Comparison of ENCODE assay signal across 10 cellular contexts in the genomic region with DNA sequence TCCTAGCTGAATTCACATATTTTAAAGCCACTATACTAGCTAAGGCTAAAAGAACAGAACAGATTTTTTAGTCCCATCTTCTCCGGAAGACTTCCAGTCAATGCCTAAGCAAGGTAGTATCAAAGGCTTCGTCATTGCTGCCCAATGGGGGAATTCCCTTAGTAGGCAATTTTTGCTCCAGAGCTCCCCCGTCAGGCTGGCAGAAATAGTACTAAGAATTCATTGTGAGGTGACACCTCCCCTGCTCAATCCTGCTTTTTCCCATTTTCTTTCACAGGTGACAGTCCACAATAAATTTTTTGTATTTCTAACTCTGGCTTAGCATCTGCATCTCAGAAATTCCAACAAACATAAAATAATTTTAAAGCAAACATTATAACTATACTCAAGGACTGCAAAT. TPM values are rescaled to one million over a fixed set of nuclear protein-coding genes. Genes with fewer than 3 reads are reported as not detected.
DNase-seq lines count a peak whose midpoint lies in the region; ATAC-seq, FAIRE-seq and TF ChIP-seq lines count a peak whose summit lies in the region.
"Had no signal": no experiment of that assay in that cellular context is flagged by ENCODE, and none has a peak within 500 bp of the region (broad histone marks: within the 10 kb centered on the region; RNA-seq: fewer than 3 reads in every experiment).

No MANE protein-coding gene starts in this region.

- peaks cover 1 to 7% of the 10 kb centered on the region in 2 donors for H3K9me3 Mint-ChIP-seq in effector memory CD8-positive, alpha-beta T cell

- H3K4me3 ChIP-seq in AG04449 (ENCODE audit: low read depth, low read length) (no peak overlapping the region), GM12865 (ENCODE audit: low read depth, low read length) (no peak overlapping the region), Panc1 (ENCODE audit: low read depth in 2 of 2, low read length in 2 of 2) (no peak overlapping the region), fibroblast of the aortic adventitia (ENCODE audit: low read depth, low read length) (no peak overlapping the region)

- TF ChIP-seq CTCF in AG04449 (IDR thresholded peaks at IDR 0.05; ENCODE audit: insufficient read depth, low read length, missing control alignments) (peak; percentile 25), GM12865 (IDR thresholded peaks at IDR 0.05; ENCODE audit: insufficient read depth, low read depth, low read length, missing control alignments) (peak; percentile 55), Panc1 (IDR thresholded peaks at IDR 0.05) (peak; percentile 69), fibroblast of the aortic adventitia (IDR thresholded peaks at IDR 0.05; ENCODE audit: insufficient read depth, low read length) (peak; percentile 40)

- H3K4me3 Mint-ChIP-seq in effector memory CD8-positive, alpha-beta T cell, result no peak overlapping the region

- H3K4me1 Mint-ChIP-seq in effector memory CD8-positive, alpha-beta T cell (ENCODE audit: low read depth in 2 of 2), result no peaks in the 10 kb centered on the region

- H3K27me3 Mint-ChIP-seq in effector memory CD8-positive, alpha-beta T cell, result peaks cover 68 to 71% of the 10 kb centered on the region in 2 donors

- POLR2A ChIA-PET in AG04449 (lab: Yijun Ruan, JAX) (no interaction called here), Panc1 (lab: Charles Lee) (no interaction called here)

- in situ Hi-C loops in Panc1 (cut with HindIII; ENCODE audit: low pct_unique_long_range_greater_than_20kb, low sequenced_read_pairs), result no loop called here

- FAIRE-seq in GM12892 (lab: Jason Lieb, UNC), result no peak
- FAIRE-seq: colon had no signal

- ATAC-seq in Panc1, result no peak
- ATAC-seq in HG02610 (IDR thresholded peaks at IDR 0.05; ENCODE audit: unreplicated experiment), result no peak
- ATAC-seq in effector memory CD8-positive, alpha-beta T cell (replicated peaks), result no peak

- peaks cover 4% of the 10 kb centered on the region; the same call in 1 of the 2 replicates for H3K27me3 ChIP-seq in Panc1 (ENCODE audit: control insufficient read depth, insufficient read depth, low read length)

- H3K36me3 Mint-ChIP-seq in effector memory CD8-positive, alpha-beta T cell (ENCODE audit: insufficient read depth), result peaks cover 3% of the 10 kb centered on the region

- no peaks in the 10 kb centered on the region for H3K9me3 ChIP-seq in Panc1 (ENCODE audit: control insufficient read depth, insufficient read depth, low read depth, low read length)

- H3K4me1 ChIP-seq in Panc1 (ENCODE audit: control insufficient read depth, insufficient read depth, low read length), result no peaks in the 10 kb centered on the region

- intact Hi-C loops in Panc1 (cut with micrococcal nuclease; ENCODE audit: unreplicated experiment), result loop anchor here (5.0 kb wide), 1 partner anchor 213 kb away; no protein-coding TSS in a partner anchor

- no TSS peak for BruUV-seq in Panc1 (replicated peaks; lab: Mats Ljungman, UMichigan)

- DNase-seq in AG04449 (ENCODE audit: low read depth, low spot score) (no peak), GM12865 (ENCODE audit: low read depth) (peak; percentile 44), Panc1 (ENCODE audit: low read depth, low spot score) (no peak), fibroblast of the aortic adventitia (ENCODE audit: low read depth) (peak; percentile 21), putamen (ENCODE audit: low spot score) (no peak), GM12892 (ENCODE audit: insufficient read length) (no peak)
- DNase-seq in effector memory CD8-positive, alpha-beta T cell, result no peak
- DNase-seq: NCI-H1417 treated with DMSO at 0.1 percent for 48 hours had no signal

- no peaks in the 10 kb centered on the region for H3K36me3 ChIP-seq in Panc1 (ENCODE audit: control insufficient read depth, insufficient read depth, low read length)

- no peak overlapping the region for H3K27ac Mint-ChIP-seq in effector memory CD8-positive, alpha-beta T cell

- H3K27ac ChIP-seq in Panc1 (ENCODE audit: low read length), result no peak overlapping the region

- no peak for TF ChIP-seq POLR2A in GM12892 (IDR thresholded peaks at IDR 0.05; ENCODE audit: low read depth, low read length)

- CTCF ChIA-PET in AG04449 (lab: Yijun Ruan, JAX) (interaction anchor here (0.7 to 1.3 kb wide), 2 partner anchors 29 to 217 kb away, joined by 3 read pairs; no protein-coding TSS in a partner anchor), Panc1 (lab: Charles Lee) (no interaction called here)

RNA-seq across cellular contexts. Expression of gene SRSF6, which starts 52.8 kb away (rescaled TPM):
- 159 TPM for total RNA-seq in Panc1 (2021; ENCODE audit: unreplicated experiment)
- 140 TPM for polyA plus RNA-seq in Panc1 (2012; ENCODE audit: insufficient read length)
- 70.8 and 72.0 TPM in 2 replicates for total RNA-seq in fibroblast of the aortic adventitia (ENCODE audit: low replicate concordance)
- 77.7 TPM for polyA plus RNA-seq in GM12892 (2012; ENCODE audit: missing spikeins)

Comparison
In these comparisons a context has a peak if more than half of its experiments do, and no peak if none do; other contexts are left out.
1. DNase-seq: peak in GM12865 (single experiment) and fibroblast of the aortic adventitia (single experiment); none in AG04449 (single experiment), Panc1 (single experiment), effector memory CD8-positive, alpha-beta T cell (0 of 3), putamen (single experiment) and GM12892 (single experiment).
2. Peak in every context shown above with its lines, with median percentiles within 50 percentile points of each other: CTCF ChIP-seq.